In genomic region chr12:124332068-124332672, GRCh38 we compare ENCODE assay signal across 15 cellular contexts. TPM values are rescaled to one million over a fixed set of nuclear protein-coding genes. Genes with fewer than 3 reads are reported as not detected.
DNase-seq lines count a peak whose midpoint lies in the region; ATAC-seq, FAIRE-seq and TF ChIP-seq lines count a peak whose summit lies in the region.
"Had no signal": no experiment of that assay in that cellular context is flagged by ENCODE, and none has a peak within 500 bp of the region (broad histone marks: within the 10 kb centered on the region; RNA-seq: fewer than 3 reads in every experiment).

No MANE protein-coding gene starts in this region.

- H3K9me1 ChIP-seq in endothelial cell of umbilical vein (replicated peaks; ENCODE audit: control insufficient read depth, extremely low read depth, insufficient read depth, low read length): no peaks in the 10 kb centered on the region

- no peak overlapping the region for H3K9ac ChIP-seq in endothelial cell of umbilical vein (replicated peaks; ENCODE audit: extremely low read depth, insufficient read depth, low read length)

- DNase-seq in NCI-H69 (lab: John Stamatoyannopoulos, UW) (peak; percentile 26), endothelial cell of umbilical vein (ENCODE audit: low read depth, low spot score) (no peak), progenitor cell of endocrine pancreas (ENCODE audit: low spot score, unreplicated experiment) (no peak), NOMO-1 treated with DMSO at 0.1 percent for 48 hours (lab: John Stamatoyannopoulos, UW; ENCODE audit: unreplicated experiment) (no peak), HPDE6-E6E7 (ENCODE audit: extremely low spot score) (no peak), T-helper 1 cell (no peak)
- DNase-seq: activated naive CD8-positive, alpha-beta T cell treated with anti-CD3 and anti-CD28 coated beads, Interleukin-2, amount 50 U/mL, for 24 hours; hypothalamus; mucosa of descending colon; NCI-H2081; RPMI8226 had no signal

- H3K4me1 Mint-ChIP-seq in progenitor cell of endocrine pancreas (ENCODE audit: low read depth): no peaks in the 10 kb centered on the region
- H3K4me1 Mint-ChIP-seq: IgD-negative memory B cell had no signal

- FAIRE-seq in endothelial cell of umbilical vein (lab: Jason Lieb, UNC): no peak

- intact Hi-C loops in endothelial cell of umbilical vein (cut with micrococcal nuclease): no loop called here

- no peak for ATAC-seq in HG03460 (IDR thresholded peaks at IDR 0.05; ENCODE audit: unreplicated experiment)
- ATAC-seq: activated naive CD8-positive, alpha-beta T cell treated with anti-CD3 and anti-CD28 coated beads, Interleukin-2, amount 50 U/mL, for 24 hours; mucosa of descending colon; sciatic nerve had no signal

- no peak overlapping the region for H3K4me2 ChIP-seq in endothelial cell of umbilical vein (ENCODE audit: insufficient read depth, low read length)

- peaks cover 22 to 50% of the 10 kb centered on the region in 2 experiments for H3K36me3 ChIP-seq in endothelial cell of umbilical vein (ENCODE audit: control insufficient read depth in 2 of 2, extremely low read depth in 1 of 2, insufficient read depth in 2 of 2, low read length in 2 of 2)

- H3K4me3 Mint-ChIP-seq in progenitor cell of endocrine pancreas (ENCODE audit: low read depth): no peak overlapping the region
- H3K4me3 Mint-ChIP-seq: activated naive CD8-positive, alpha-beta T cell treated with anti-CD3 and anti-CD28 coated beads, Interleukin-2, amount 50 U/mL, for 24 hours; IgD-negative memory B cell had no signal

- H3K27ac Mint-ChIP-seq in progenitor cell of endocrine pancreas: no peak overlapping the region
- H3K27ac Mint-ChIP-seq: activated naive CD8-positive, alpha-beta T cell treated with anti-CD3 and anti-CD28 coated beads, Interleukin-2, amount 50 U/mL, for 24 hours; IgD-negative memory B cell had no signal

- dilution Hi-C loops in endothelial cell of umbilical vein (cut with MboI; ENCODE audit: extremely low pct_ligation_motif_present, low sequenced_read_pairs): no loop called here

- H3K27ac ChIP-seq in endothelial cell of umbilical vein (ENCODE audit: insufficient read depth, low read depth, low read length): no peak overlapping the region

- no peaks in the 10 kb centered on the region for H3K27me3 ChIP-seq in endothelial cell of umbilical vein (ENCODE audit: control insufficient read depth in 2 of 2, insufficient read depth in 2 of 2, low read length in 2 of 2)

- no peak overlapping the region for H3K4me3 ChIP-seq in endothelial cell of umbilical vein (replicated peaks in 1 of 3; ENCODE audit: insufficient read depth in 1 of 3, low read depth in 1 of 3, low read length in 3 of 3)
- H3K4me3 ChIP-seq: mucosa of descending colon had no signal

- peaks cover 21% of the 10 kb centered on the region for H3K36me3 Mint-ChIP-seq in progenitor cell of endocrine pancreas (ENCODE audit: insufficient read depth)

- POLR2A ChIA-PET in endothelial cell of umbilical vein (lab: Charles Lee): no interaction called here

- no peaks in the 10 kb centered on the region for H3K4me1 ChIP-seq in endothelial cell of umbilical vein (ENCODE audit: control insufficient read depth, extremely low read depth, insufficient read depth, low read length)

- no peaks in the 10 kb centered on the region for H3K27me3 Mint-ChIP-seq in progenitor cell of endocrine pancreas
- H3K27me3 Mint-ChIP-seq: activated naive CD8-positive, alpha-beta T cell treated with anti-CD3 and anti-CD28 coated beads, Interleukin-2, amount 50 U/mL, for 24 hours; IgD-negative memory B cell had no signal

- no peaks in the 10 kb centered on the region for H3K9me3 Mint-ChIP-seq in progenitor cell of endocrine pancreas (ENCODE audit: low read depth)
- H3K9me3 Mint-ChIP-seq: activated naive CD8-positive, alpha-beta T cell treated with anti-CD3 and anti-CD28 coated beads, Interleukin-2, amount 50 U/mL, for 24 hours; IgD-negative memory B cell had no signal

- CTCF ChIA-PET in endothelial cell of umbilical vein (lab: Charles Lee): interaction anchor here (0.9 to 2.1 kb wide), 10 partner anchors 11 to 439 kb away, joined by 3 to 9 read pairs (median 6); no protein-coding TSS in a partner anchor

- no peak overlapping the region for H2AFZ ChIP-seq in endothelial cell of umbilical vein (ENCODE audit: low read depth, low read length)

- H3K9me3 ChIP-seq in endothelial cell of umbilical vein (replicated peaks; ENCODE audit: control insufficient read depth, insufficient read depth, low read length): no peaks in the 10 kb centered on the region
- H3K9me3 ChIP-seq: mucosa of descending colon had no signal

- BruUV-seq in endothelial cell of umbilical vein (replicated peaks; lab: Mats Ljungman, UMichigan): no TSS peak

- H3K79me2 ChIP-seq in endothelial cell of umbilical vein (ENCODE audit: control insufficient read depth, insufficient read depth, low read length): no peaks in the 10 kb centered on the region

- TF ChIP-seq CTCF in GM12874 (IDR thresholded peaks at IDR 0.05; ENCODE audit: insufficient read depth, low read depth, low read length) (0 out of 2 replicates have a peak, but pooled peaks have one; percentile 20), endothelial cell of umbilical vein (IDR thresholded peaks at IDR 0.05; ENCODE audit: extremely low read depth in 1 of 2, insufficient read depth in 1 of 2, low read depth in 1 of 2, low read length in 2 of 2) (peak; percentile 18 to 46), progenitor cell of endocrine pancreas (IDR thresholded peaks at IDR 0.05; ENCODE audit: unreplicated experiment) (peak; percentile 43)

- TF ChIP-seq POLR2A in endothelial cell of umbilical vein (IDR thresholded peaks at IDR 0.05; ENCODE audit: low read depth, low read length): no peak

- H4K20me1 ChIP-seq in endothelial cell of umbilical vein (replicated peaks; ENCODE audit: control insufficient read depth, extremely low read depth, insufficient read depth, low read length): no peaks in the 10 kb centered on the region

TF ChIP-seq in endothelial cell of umbilical vein, 7 proteins besides CTCF, POLR2A, EP300 and RAD21:
- TF ChIP-seq EZH2 (IDR thresholded peaks at IDR 0.05; ENCODE audit: borderline replicate concordance, low read depth, low read length, severe bottlenecking) (no peak), MYC (IDR thresholded peaks at IDR 0.05; ENCODE audit: low read depth, low read length) (no peak), POLR2AphosphoS5 (IDR thresholded peaks at IDR 0.05; ENCODE audit: insufficient read depth, low read depth, low read length) (no peak), FOS (IDR thresholded peaks at IDR 0.05; ENCODE audit: borderline replicate concordance, insufficient read depth, low read length) (no peak), GATA2 (IDR thresholded peaks at IDR 0.05; ENCODE audit: insufficient read depth, insufficient read length, low read depth, low read length) (no peak), JUN (IDR thresholded peaks at IDR 0.05; ENCODE audit: borderline replicate concordance, insufficient read depth, insufficient read length, low read depth) (no peak)
- TF ChIP-seq, protein P1, sequence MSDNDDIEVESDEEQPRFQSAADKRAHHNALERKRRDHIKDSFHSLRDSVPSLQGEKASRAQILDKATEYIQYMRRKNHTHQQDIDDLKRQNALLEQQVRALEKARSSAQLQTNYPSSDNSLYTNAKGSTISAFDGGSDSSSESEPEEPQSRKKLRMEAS (IDR thresholded peaks at IDR 0.05; ENCODE audit: insufficient read depth, insufficient read length): no peak
TF ChIP-seq in endothelial cell of umbilical vein: peak in this region for 0.

RNA-seq across cellular contexts. Expression of gene RFLNA, which starts 37.3 kb away (rescaled TPM):
- total RNA-seq in endothelial cell of umbilical vein (3.4 and 19.7 TPM in 2 replicates), progenitor cell of endocrine pancreas (19.0 and 20.8 TPM in 2 replicates)
- 24.5 and 51.1 TPM in 2 replicates for polyA plus RNA-seq in endothelial cell of umbilical vein
- polyA plus RNA-seq in endothelial cell of umbilical vein (2011; cell fraction: cytosol; rRNA removed): 28.4 and 36.0 TPM in 2 replicates
- polyA plus RNA-seq in endothelial cell of umbilical vein (2011; cell fraction: nucleus; rRNA removed): 22.4 and 26.9 TPM in 2 replicates
- polyA plus RNA-seq in endothelial cell of umbilical vein (2012): 107 and 123 TPM in 2 replicates
- 22.9 and 29.5 TPM in 2 replicates for polyA minus RNA-seq in endothelial cell of umbilical vein
- polyA minus RNA-seq in endothelial cell of umbilical vein (2011; cell fraction: cytosol; rRNA and poly(A)+ RNA removed): not detected
- polyA minus RNA-seq in endothelial cell of umbilical vein (2011; cell fraction: nucleus; rRNA and poly(A)+ RNA removed): 4.8 and 10.7 TPM in 2 replicates
- polyA plus RNA-seq: IgD-negative memory B cell had no signal
